Comparison of ENCODE assay signal across 16 cellular contexts in the genomic region with DNA sequence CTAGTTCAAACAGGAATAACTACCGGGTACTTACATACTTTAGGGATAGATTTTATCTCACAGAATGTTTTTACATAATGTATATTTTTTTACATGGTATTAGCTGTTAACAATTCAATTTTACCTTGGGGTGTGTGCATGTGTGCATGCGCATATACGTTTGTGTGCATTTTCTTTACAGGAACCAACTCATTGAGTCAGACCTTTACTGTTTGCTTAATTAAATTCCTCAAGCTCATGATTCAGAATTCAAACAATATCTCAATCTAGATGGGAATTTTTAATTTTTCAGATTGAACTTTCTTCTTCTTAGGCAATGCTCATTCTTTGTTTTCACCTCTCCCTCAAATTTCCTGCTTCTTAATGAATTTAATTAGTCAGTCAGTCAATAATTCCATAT. TPM values are rescaled to one million over a fixed set of nuclear protein-coding genes. Genes with fewer than 3 reads are reported as not detected.
A peak's percentile ranks its signal among the peaks of the same experiment; 100 is the strongest.
DNase-seq lines count a peak whose midpoint lies in the region; ATAC-seq and TF ChIP-seq lines count a peak whose summit lies in the region.
"Had no signal": no experiment of that assay in that cellular context is flagged by ENCODE, and none has a peak within 500 bp of the region (broad histone marks: within the 10 kb centered on the region; RNA-seq: fewer than 3 reads in every experiment).

No MANE protein-coding gene starts in this region.

- no peaks in the 10 kb centered on the region for H3K36me3 Mint-ChIP-seq in CD8-positive, alpha-beta T cell
- H3K36me3 Mint-ChIP-seq: CD14-positive monocyte; CD4-positive, alpha-beta memory T cell had no signal

- H3K27me3 Mint-ChIP-seq in CD8-positive, alpha-beta T cell (ENCODE audit: low read depth) = peaks cover 15% of the 10 kb centered on the region

- H3K9me2 ChIP-seq in PC-3 (replicated peaks; ENCODE audit: low read length) = no peaks in the 10 kb centered on the region

- H3K36me3 ChIP-seq in PC-3 (ENCODE audit: low read depth, low read length) (no peaks in the 10 kb centered on the region), mammary epithelial cell (ENCODE audit: insufficient read depth, low read length) (no peaks in the 10 kb centered on the region)
- H3K36me3 ChIP-seq in CD8-positive, alpha-beta T cell (ENCODE audit: insufficient read depth, low read length) = no peaks in the 10 kb centered on the region
- H3K36me3 ChIP-seq: BLaER1 had no signal

- no peaks in the 10 kb centered on the region for H3F3A ChIP-seq in PC-3 (ENCODE audit: low read length, unreplicated experiment)

- CTCF ChIA-PET in PC-3 (lab: Charles Lee) (interaction anchor here (1.4 kb wide), 1 partner anchor 25 kb away, joined by 8 read pairs; no protein-coding TSS in a partner anchor), mammary epithelial cell (lab: Charles Lee; ENCODE audit: low non-redundant PET) (no interaction called here)
- CTCF ChIA-PET in CD8-positive, alpha-beta T cell (lab: Charles Lee) = no interaction called here

- ATAC-seq in PC-3 (peak; percentile 64), esophagus mucosa (peak; percentile 54), GM21786 (IDR thresholded peaks at IDR 0.05; ENCODE audit: unreplicated experiment) (no peak)
- no peak for ATAC-seq in CD8-positive, alpha-beta T cell

- H3K27ac ChIP-seq in PC-3 (ENCODE audit: low read length) (peak overlapping the region; percentile 77), mammary epithelial cell (ENCODE audit: insufficient read depth, low read depth, low read length) (no peak overlapping the region)
- H3K27ac ChIP-seq in CD8-positive, alpha-beta T cell (ENCODE audit: low read depth, low read length) = no peak overlapping the region
- H3K27ac ChIP-seq: 22Rv1, BLaER1 had no signal

- H3K79me2 ChIP-seq in PC-3 (ENCODE audit: low read length) = no peaks in the 10 kb centered on the region
- no peaks in the 10 kb centered on the region for H3K79me2 ChIP-seq in mammary epithelial cell (ENCODE audit: insufficient read depth, low read length)

- H3K4me2 ChIP-seq in PC-3 (ENCODE audit: low read length) = peak overlapping the region; percentile 54
- peak overlapping the region; percentile 21 for H3K4me2 ChIP-seq in mammary epithelial cell (ENCODE audit: insufficient read depth, low read depth, low read length)
- H3K4me2 ChIP-seq: BLaER1 had no signal

- intact Hi-C loops in PC-3 (cut with micrococcal nuclease) (loop anchor here (1.0 kb wide), 2 partner anchors 9 to 25 kb away; no protein-coding TSS in a partner anchor), mammary epithelial cell (cut with micrococcal nuclease) (no loop called here)
- intact Hi-C loops in CD8-positive, alpha-beta T cell (cut with DNase I, micrococcal nuclease) = no loop called here

- H3K9me3 ChIP-seq in PC-3 (ENCODE audit: low read length) = no peaks in the 10 kb centered on the region
- no peaks in the 10 kb centered on the region for H3K9me3 ChIP-seq in mammary epithelial cell (replicated peaks; ENCODE audit: insufficient read depth, low read length)
- H3K9me3 ChIP-seq in CD8-positive, alpha-beta T cell (ENCODE audit: low read length) = no peaks in the 10 kb centered on the region
- H3K9me3 ChIP-seq: BLaER1 had no signal

- dilution Hi-C loops in mammary epithelial cell (cut with HindIII; ENCODE audit: low sequenced_read_pairs) = no loop called here

- in situ Hi-C loops in mammary epithelial cell (cut with MboI; ENCODE audit: low sequenced_read_pairs in 2 of 2) = no loop called here

- peaks cover 2% of the 10 kb centered on the region for H3K4me1 Mint-ChIP-seq in CD8-positive, alpha-beta T cell (ENCODE audit: low read depth)

- no peak overlapping the region for H3K27ac Mint-ChIP-seq in CD8-positive, alpha-beta T cell
- H3K27ac Mint-ChIP-seq: CD14-positive monocyte; CD4-positive, alpha-beta memory T cell had no signal

- no peak overlapping the region for H3K4me3 Mint-ChIP-seq in CD8-positive, alpha-beta T cell
- H3K4me3 Mint-ChIP-seq: CD4-positive, alpha-beta memory T cell had no signal

- H3K4me3 ChIP-seq in PC-3 (ENCODE audit: low read length) (peak overlapping the region; percentile 29; the same call in 1 of the 2 replicates), mammary epithelial cell (replicated peaks in 1 of 3; ENCODE audit: insufficient read depth in 1 of 3, low read depth in 2 of 3, low read length in 3 of 3) (no peak overlapping the region)
- H3K4me3 ChIP-seq in CD8-positive, alpha-beta T cell (ENCODE audit: low read depth, low read length) = no peak overlapping the region
- H3K4me3 ChIP-seq: BLaER1 had no signal

- H3K9ac ChIP-seq in PC-3 (ENCODE audit: low read length) (peak overlapping the region; percentile 31; the same call in 1 of the 2 replicates), mammary epithelial cell (ENCODE audit: insufficient read depth, low read length) (no peak overlapping the region)
- H3K9ac ChIP-seq: BLaER1 had no signal

- POLR2A ChIA-PET in PC-3 (lab: Charles Lee; ENCODE audit: unreplicated experiment) = interaction anchor here (0.8 to 1.6 kb wide), 2 partner anchors 24 to 25 kb away, joined by 3 to 8 read pairs; no protein-coding TSS in a partner anchor
- POLR2A ChIA-PET in CD8-positive, alpha-beta T cell (lab: Charles Lee) = no interaction called here

- H3K27me3 ChIP-seq in PC-3 (ENCODE audit: low read length) (no peaks in the 10 kb centered on the region), mammary epithelial cell (ENCODE audit: insufficient read depth, low read length) (no peaks in the 10 kb centered on the region)
- H3K27me3 ChIP-seq in CD8-positive, alpha-beta T cell (ENCODE audit: insufficient read depth, low read length) = no peaks in the 10 kb centered on the region
- H3K27me3 ChIP-seq: BLaER1 had no signal

- H3K4me1 ChIP-seq in PC-3 (ENCODE audit: insufficient read depth, low read length) = peaks cover 58% of the 10 kb centered on the region
- H3K4me1 ChIP-seq in mammary epithelial cell (ENCODE audit: insufficient read depth, low read length) = peaks cover 40% of the 10 kb centered on the region
- H3K4me1 ChIP-seq in CD8-positive, alpha-beta T cell (ENCODE audit: insufficient read depth, low read length) = no peaks in the 10 kb centered on the region
- H3K4me1 ChIP-seq: BLaER1 had no signal

- BruUV-seq in PC-3 (replicated peaks; lab: Mats Ljungman, UMichigan) (no TSS peak), mammary epithelial cell (replicated peaks; lab: Mats Ljungman, UMichigan) (no TSS peak)

- no peak overlapping the region for H2AFZ ChIP-seq in PC-3 (ENCODE audit: low read length)
- H2AFZ ChIP-seq in mammary epithelial cell (ENCODE audit: low read depth, low read length) = no peak overlapping the region

- WGBS in mammary epithelial cell (ENCODE audit: low coverage, missing lambda C conversion rate) = 24% methylated on average over 3 of the region's 3 CpGs

- DNase-seq in DMS53 (lab: John Stamatoyannopoulos, UW) = peak; percentile 29
- no peak for DNase-seq in DMS53 treated with DMSO at 0.1 percent for 48 hours (lab: John Stamatoyannopoulos, UW; ENCODE audit: unreplicated experiment)
- DNase-seq in PC-3 = peak; percentile 80
- DNase-seq in mammary epithelial cell = peak; percentile 50
- no peak for DNase-seq in NCI-H1092 (lab: John Stamatoyannopoulos, UW)
- DNase-seq in CD8-positive, alpha-beta T cell = no peak
- DNase-seq: Calu3; CD4-positive, alpha-beta memory T cell; GDM1; GOT3; H7 had no signal

- TF ChIP-seq CTCF in PC-3 (conservative IDR thresholded peaks at IDR 0.05; ENCODE audit: low read depth, low read length) = no peak
- no peak for TF ChIP-seq CTCF in mammary epithelial cell (conservative IDR thresholded peaks at IDR 0.05 in 1 of 2, IDR thresholded peaks at IDR 0.05 in 1 of 2; ENCODE audit: extremely low read depth in 1 of 2, insufficient read depth in 1 of 2, low read depth in 1 of 2, low read length in 2 of 2)
- no peak for TF ChIP-seq CTCF in CD8-positive, alpha-beta T cell (IDR thresholded peaks at IDR 0.05)

- no peaks in the 10 kb centered on the region for H3K9me3 Mint-ChIP-seq in CD8-positive, alpha-beta T cell
- H3K9me3 Mint-ChIP-seq: CD4-positive, alpha-beta memory T cell had no signal

- H4K20me1 ChIP-seq in PC-3 (ENCODE audit: low read length) (no peaks in the 10 kb centered on the region), mammary epithelial cell (ENCODE audit: insufficient read depth, low read length) (no peaks in the 10 kb centered on the region)
- H4K20me1 ChIP-seq: BLaER1 had no signal

RNA-seq across cellular contexts. Expression of gene WASL, which starts 24.7 kb away (rescaled TPM):
- total RNA-seq in PC-3 (2014; rRNA removed) (8.5 and 10.9 TPM in 2 replicates), mammary epithelial cell (10 to 100 TPM; 26.3 to 45.6 TPM), esophagus mucosa (31.2 TPM)
- 13.2 TPM for polyA plus RNA-seq in mammary epithelial cell
- polyA minus RNA-seq in mammary epithelial cell = 18.0 TPM
- 1 to 10 TPM; 9.4 to 9.9 TPM for total RNA-seq in CD8-positive, alpha-beta T cell

Comparison
In these comparisons a context has a peak if more than half of its experiments do, and no peak if none do; other contexts are left out.
1. DNase-seq: peak in DMS53 (single experiment), PC-3 (single experiment) and mammary epithelial cell (single experiment); none in DMS53 treated with DMSO at 0.1 percent for 48 hours (single experiment), NCI-H1092 (single experiment) and CD8-positive, alpha-beta T cell (0 of 7).
2. ATAC-seq: peak in PC-3 (single experiment) and esophagus mucosa (single experiment); none in GM21786 (single experiment) and CD8-positive, alpha-beta T cell (single experiment).